Comparison of ENCODE assay signal across 17 cellular contexts in the genomic region with DNA sequence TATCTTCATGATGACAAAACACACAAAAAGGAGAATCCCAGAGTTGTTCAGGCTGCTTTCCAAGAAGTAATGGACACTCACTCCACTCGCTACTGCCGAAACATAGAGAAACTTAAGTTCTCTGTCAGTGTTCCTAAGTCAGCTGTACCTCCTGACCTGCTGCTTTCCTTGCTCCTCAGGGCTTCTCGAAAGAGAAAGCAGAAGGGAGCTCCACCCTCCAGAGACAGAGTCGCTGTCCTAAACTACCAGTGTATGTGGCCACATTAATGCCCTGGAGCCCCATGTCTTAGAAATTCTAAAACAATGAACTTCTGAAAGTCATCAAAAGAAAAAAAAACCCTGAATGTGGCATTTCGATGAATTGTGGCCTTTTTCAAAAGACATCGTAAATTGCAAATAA.
DNase-seq lines count a peak whose midpoint lies in the region; ATAC-seq and TF ChIP-seq lines count a peak whose summit lies in the region.
"Had no signal": no experiment of that assay in that cellular context is flagged by ENCODE, and none has a peak within 500 bp of the region (broad histone marks: within the 10 kb centered on the region; RNA-seq: fewer than 3 reads in every experiment).

No MANE protein-coding gene starts in this region.

- no peaks in the 10 kb centered on the region for H3K4me1 ChIP-seq in osteoblast (ENCODE audit: insufficient read depth, low read length)
- H3K4me1 ChIP-seq: BE2C had no signal

- no peaks in the 10 kb centered on the region for H3K9me3 ChIP-seq in osteoblast (ENCODE audit: low read depth, low read length)
- H3K9me3 ChIP-seq: BE2C had no signal

- peaks cover 8% of the 10 kb centered on the region for H3K36me3 Mint-ChIP-seq in progenitor cell of endocrine pancreas (ENCODE audit: insufficient read depth)
- H3K36me3 Mint-ChIP-seq: CD4-positive, alpha-beta memory T cell had no signal

- no peak overlapping the region for H3K27ac ChIP-seq in osteoblast (ENCODE audit: low read depth, low read length)
- H3K27ac ChIP-seq: C4-2B, HL-60 had no signal

- H3K27ac Mint-ChIP-seq in progenitor cell of endocrine pancreas, result peak overlapping the region; percentile 72
- H3K27ac Mint-ChIP-seq: CD4-positive, alpha-beta memory T cell; GM23338; H9 had no signal

- peaks cover 21% of the 10 kb centered on the region for H3K9me3 Mint-ChIP-seq in progenitor cell of endocrine pancreas (ENCODE audit: low read depth)
- H3K9me3 Mint-ChIP-seq: H9 had no signal

- no peak overlapping the region for H2AFZ ChIP-seq in osteoblast (ENCODE audit: low read length)
- H2AFZ ChIP-seq: GM23338 had no signal

- H3K4me2 ChIP-seq in osteoblast (ENCODE audit: insufficient read depth, low read length), result no peak overlapping the region
- H3K4me2 ChIP-seq: GM23338 had no signal

- H3K4me3 ChIP-seq in osteoblast (ENCODE audit: insufficient read depth, low read length), result no peak overlapping the region
- H3K4me3 ChIP-seq: GM23338 had no signal

- no peaks in the 10 kb centered on the region for H3K36me3 ChIP-seq in osteoblast (ENCODE audit: insufficient read depth, low read length)
- H3K36me3 ChIP-seq: BE2C had no signal

- no peaks in the 10 kb centered on the region for H3K27me3 ChIP-seq in osteoblast (ENCODE audit: insufficient read depth, low read length)
- H3K27me3 ChIP-seq: BE2C had no signal

- H3K4me1 Mint-ChIP-seq in progenitor cell of endocrine pancreas (ENCODE audit: low read depth), result peaks cover 22% of the 10 kb centered on the region
- H3K4me1 Mint-ChIP-seq: CD4-positive, alpha-beta memory T cell; GM23338 had no signal

- DNase-seq in COLO829 (ENCODE audit: low spot score) (peak; percentile 11), M059J (ENCODE audit: low read depth) (peak; percentile 2), SK-MEL-5 (ENCODE audit: low read depth, low spot score) (peak; percentile 50), progenitor cell of endocrine pancreas (ENCODE audit: low spot score, unreplicated experiment) (no peak), GM20000 (ENCODE audit: low spot score) (no peak), osteoblast (ENCODE audit: insufficient read length, low spot score, missing footprints) (no peak)
- DNase-seq: BE2C; CD4-positive, alpha-beta memory T cell; COR-L47; DMS153; DND-41; GF-D8; H9 had no signal

- H3K79me2 ChIP-seq in osteoblast (ENCODE audit: insufficient read depth, low read length), result no peaks in the 10 kb centered on the region

- H3K27me3 Mint-ChIP-seq in progenitor cell of endocrine pancreas, result no peaks in the 10 kb centered on the region
- H3K27me3 Mint-ChIP-seq: CD4-positive, alpha-beta memory T cell had no signal

- H4K20me1 ChIP-seq in osteoblast (ENCODE audit: insufficient read depth, low read length), result no peaks in the 10 kb centered on the region

- TF ChIP-seq CTCF in progenitor cell of endocrine pancreas (IDR thresholded peaks at IDR 0.05; ENCODE audit: unreplicated experiment) (no peak), GM20000 (IDR thresholded peaks at IDR 0.05; ENCODE audit: extremely low read depth, missing control alignments) (no peak), osteoblast (IDR thresholded peaks at IDR 0.05; ENCODE audit: extremely low read depth, low read depth, low read length) (no peak)

- ATAC-seq in HG03442 (IDR thresholded peaks at IDR 0.05; ENCODE audit: unreplicated experiment), result no peak
- ATAC-seq: GM23338 had no signal

- in situ Hi-C loops in SK-MEL-5 (cut with HindIII; ENCODE audit: low pct_unique_long_range_greater_than_20kb, low sequenced_read_pairs), result no loop called here

- no peak overlapping the region for H3K4me3 Mint-ChIP-seq in progenitor cell of endocrine pancreas (ENCODE audit: low read depth)
- H3K4me3 Mint-ChIP-seq: CD4-positive, alpha-beta memory T cell; GM23338; H9 had no signal

Comparison
In these comparisons a context has a peak if more than half of its experiments do, and no peak if none do; other contexts are left out.
1. DNase-seq: peak in COLO829 (single experiment), M059J (single experiment) and SK-MEL-5 (single experiment); none in progenitor cell of endocrine pancreas (single experiment), GM20000 (single experiment) and osteoblast (single experiment).